Comparison of ENCODE assay signal across 11 cellular contexts in the genomic region with DNA sequence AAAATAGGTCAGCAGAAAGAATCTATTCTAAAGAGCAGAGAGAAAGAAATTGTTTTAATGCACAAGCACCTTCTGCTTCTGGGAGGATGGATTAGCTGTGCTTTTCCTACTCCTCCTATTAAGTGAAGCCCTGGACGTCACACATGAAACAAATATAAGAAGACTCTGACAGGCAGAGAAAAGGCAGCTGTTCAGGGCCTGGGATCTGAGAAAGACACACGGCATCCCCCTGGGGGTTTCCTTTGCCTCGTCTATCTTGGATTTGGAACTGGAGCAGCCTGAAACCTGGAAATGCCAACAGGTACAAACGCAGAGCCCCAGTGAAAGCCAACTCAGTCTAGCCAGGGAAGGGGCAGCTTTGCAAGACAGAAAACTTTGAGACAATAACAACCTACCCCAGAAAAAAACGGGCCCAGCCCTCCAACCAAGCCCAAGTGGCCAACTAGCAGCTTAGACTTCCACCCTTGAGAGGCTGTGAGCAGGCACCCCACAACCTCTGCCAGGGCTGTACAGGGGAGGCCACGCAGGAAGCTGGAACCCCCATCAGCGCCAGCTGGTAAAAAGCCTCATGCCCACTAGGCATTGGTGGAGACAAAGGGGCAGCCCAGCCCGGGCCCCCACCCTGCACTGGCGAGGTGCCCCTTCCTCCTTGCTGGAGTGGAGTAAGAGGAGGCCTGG. TPM values are rescaled to one million over a fixed set of nuclear protein-coding genes. Genes with fewer than 3 reads are reported as not detected.
DNase-seq lines count a peak whose midpoint lies in the region; ATAC-seq and TF ChIP-seq lines count a peak whose summit lies in the region.
"Had no signal": no experiment of that assay in that cellular context is flagged by ENCODE, and none has a peak within 500 bp of the region (broad histone marks: within the 10 kb centered on the region; RNA-seq: fewer than 3 reads in every experiment).

No MANE protein-coding gene starts in this region.

- H3K4me3 Mint-ChIP-seq in CD14-positive monocyte (no peak overlapping the region), chondrocyte (ENCODE audit: unreplicated experiment) (no peak overlapping the region)
- peak overlapping the region in 7 of 10 donors; percentile 34 to 80 (median 59) for H3K4me3 Mint-ChIP-seq in naive thymus-derived CD8-positive, alpha-beta T cell
- H3K4me3 Mint-ChIP-seq: activated naive CD8-positive, alpha-beta T cell treated with anti-CD3 and anti-CD28 coated beads, Interleukin-2, amount 10 ng/mL, durations not matched to agents 7 days and 5 days had no signal

- peaks cover 23% of the 10 kb centered on the region for H3K4me1 Mint-ChIP-seq in CD14-positive monocyte
- peaks cover 46% of the 10 kb centered on the region for H3K4me1 Mint-ChIP-seq in chondrocyte (ENCODE audit: low read depth)
- H3K4me1 Mint-ChIP-seq in naive thymus-derived CD8-positive, alpha-beta T cell, result peaks cover 27 to 81% (median 63%) of the 10 kb centered on the region in 4 donors

- peak overlapping the region; percentile 5 for H3K27ac ChIP-seq in KOPT-K1 (ENCODE audit: low read depth, low read length, poor library complexity, severe bottlenecking)
- H3K27ac ChIP-seq: neutrophil had no signal

- intact Hi-C loops in CD14-positive monocyte (cut with micrococcal nuclease), result loop anchor here in 1 of 2 donors (10.0 kb wide), 1 partner anchor 136 kb away; no protein-coding TSS in a partner anchor

- peaks cover 76% of the 10 kb centered on the region for H3K36me3 ChIP-seq in KOPT-K1 (ENCODE audit: insufficient read depth, low read length)

- no peaks in the 10 kb centered on the region for H3K9me3 Mint-ChIP-seq in CD14-positive monocyte
- H3K9me3 Mint-ChIP-seq in chondrocyte (ENCODE audit: low read depth), result no peaks in the 10 kb centered on the region
- H3K9me3 Mint-ChIP-seq in naive thymus-derived CD8-positive, alpha-beta T cell, result no peaks in the 10 kb centered on the region
- H3K9me3 Mint-ChIP-seq: activated naive CD8-positive, alpha-beta T cell treated with anti-CD3 and anti-CD28 coated beads, Interleukin-2, amount 10 ng/mL, durations not matched to agents 7 days and 5 days had no signal

- peaks cover 0 to 1% (median 0%) of the 10 kb centered on the region in 3 donors for H3K27me3 Mint-ChIP-seq in CD14-positive monocyte (ENCODE audit: low read depth in 3 of 3)
- H3K27me3 Mint-ChIP-seq in chondrocyte (ENCODE audit: low read depth), result no peaks in the 10 kb centered on the region
- H3K27me3 Mint-ChIP-seq in naive thymus-derived CD8-positive, alpha-beta T cell, result no peaks in the 10 kb centered on the region
- H3K27me3 Mint-ChIP-seq: activated naive CD8-positive, alpha-beta T cell treated with anti-CD3 and anti-CD28 coated beads, Interleukin-2, amount 10 ng/mL, durations not matched to agents 7 days and 5 days had no signal

- no peak for DNase-seq in CD14-positive monocyte (ENCODE audit: low spot score)
- DNase-seq in chondrocyte (ENCODE audit: low spot score), result no peak
- no peak for DNase-seq in naive thymus-derived CD8-positive, alpha-beta T cell
- no peak for DNase-seq in cerebellar cortex (ENCODE audit: low spot score)
- no peak for DNase-seq in NCI-H1048 (lab: John Stamatoyannopoulos, UW)
- DNase-seq: activated naive CD8-positive, alpha-beta T cell treated with anti-CD3 and anti-CD28 coated beads, Interleukin-2, amount 10 ng/mL, durations not matched to agents 7 days and 5 days; stimulated activated CD4-positive, alpha-beta T cell treated with anti-CD3 and anti-CD28 coated beads, Interleukin-2, amount 100 ng/mL, for 24 hours had no signal

- POLR2A ChIA-PET in naive thymus-derived CD8-positive, alpha-beta T cell (lab: Charles Lee), result interaction anchor here (1.0 to 7.2 kb wide), 5 partner anchors 8 to 32 kb away, joined by 3 to 78 read pairs (median 4); a partner anchor contains a TSS

- no peak for TF ChIP-seq CTCF in CD14-positive monocyte (IDR thresholded peaks at IDR 0.05)
- no peak for TF ChIP-seq CTCF in chondrocyte (IDR thresholded peaks at IDR 0.05)

- H3K9me3 ChIP-seq in KOPT-K1 (ENCODE audit: insufficient read depth, low read length, poor library complexity, severe bottlenecking), result no peaks in the 10 kb centered on the region
- H3K9me3 ChIP-seq: neutrophil had no signal

- peaks cover 34 to 65% of the 10 kb centered on the region in 2 donors for H3K36me3 Mint-ChIP-seq in CD14-positive monocyte
- H3K36me3 Mint-ChIP-seq in chondrocyte (ENCODE audit: low read depth), result peaks cover 4% of the 10 kb centered on the region
- peaks cover 0 to 40% (median 2%) of the 10 kb centered on the region in 3 donors for H3K36me3 Mint-ChIP-seq in naive thymus-derived CD8-positive, alpha-beta T cell

- H3K27ac Mint-ChIP-seq in CD14-positive monocyte, result peak overlapping the region in 4 of 7 donors; percentile 37 to 77 (median 54)
- H3K27ac Mint-ChIP-seq in chondrocyte (ENCODE audit: unreplicated experiment), result peak overlapping the region; percentile 41
- H3K27ac Mint-ChIP-seq in naive thymus-derived CD8-positive, alpha-beta T cell, result peak overlapping the region; percentile 33 to 92 (median 80)
- H3K27ac Mint-ChIP-seq: activated naive CD8-positive, alpha-beta T cell treated with anti-CD3 and anti-CD28 coated beads, Interleukin-2, amount 10 ng/mL, durations not matched to agents 7 days and 5 days had no signal

- peak in 1 of 2 donors; percentile 48 for ATAC-seq in naive thymus-derived CD8-positive, alpha-beta T cell
- ATAC-seq in HG02610 (IDR thresholded peaks at IDR 0.05; ENCODE audit: unreplicated experiment) (no peak), HG03460 (IDR thresholded peaks at IDR 0.05; ENCODE audit: unreplicated experiment) (no peak)

RNA-seq across cellular contexts. Expression of a gene that starts 7.3 kb away (rescaled TPM):
- polyA plus RNA-seq in CD14-positive monocyte, result 10 to 100 TPM; 22.4 to 24.5 TPM
- total RNA-seq in chondrocyte, result 28.8 to 31.8 TPM (median 29.2 TPM) in 3 replicates
- total RNA-seq in naive thymus-derived CD8-positive, alpha-beta T cell, result 100 to 1,000 TPM; 175 to 185 TPM
- 10 to 100 TPM; 39.4 to 61.2 (median 41.6) TPM for polyA plus RNA-seq in naive thymus-derived CD8-positive, alpha-beta T cell

RNA-seq across cellular contexts. Expression of a gene that starts 31.7 kb away (rescaled TPM):
- 10 to 100 TPM; 25.9 to 29.5 TPM for polyA plus RNA-seq in CD14-positive monocyte
- 18.9 to 21.1 TPM (median 18.9 TPM) in 3 replicates for total RNA-seq in chondrocyte
- 10 to 100 TPM; 51.2 to 57.2 TPM for total RNA-seq in naive thymus-derived CD8-positive, alpha-beta T cell
- polyA plus RNA-seq in naive thymus-derived CD8-positive, alpha-beta T cell, result 10 to 100 TPM; 23.0 to 24.6 (median 23.3) TPM

Comparison
In these comparisons a context has a peak if more than half of its experiments do, and no peak if none do; other contexts are left out.
1. H3K4me3 Mint-ChIP-seq: peak in naive thymus-derived CD8-positive, alpha-beta T cell (7 of 10); none in CD14-positive monocyte (0 of 2) and chondrocyte (single experiment).
2. Peak in every context shown above with its lines, with median percentiles within 50 percentile points of each other: H3K27ac Mint-ChIP-seq.